In the genomic region with DNA sequence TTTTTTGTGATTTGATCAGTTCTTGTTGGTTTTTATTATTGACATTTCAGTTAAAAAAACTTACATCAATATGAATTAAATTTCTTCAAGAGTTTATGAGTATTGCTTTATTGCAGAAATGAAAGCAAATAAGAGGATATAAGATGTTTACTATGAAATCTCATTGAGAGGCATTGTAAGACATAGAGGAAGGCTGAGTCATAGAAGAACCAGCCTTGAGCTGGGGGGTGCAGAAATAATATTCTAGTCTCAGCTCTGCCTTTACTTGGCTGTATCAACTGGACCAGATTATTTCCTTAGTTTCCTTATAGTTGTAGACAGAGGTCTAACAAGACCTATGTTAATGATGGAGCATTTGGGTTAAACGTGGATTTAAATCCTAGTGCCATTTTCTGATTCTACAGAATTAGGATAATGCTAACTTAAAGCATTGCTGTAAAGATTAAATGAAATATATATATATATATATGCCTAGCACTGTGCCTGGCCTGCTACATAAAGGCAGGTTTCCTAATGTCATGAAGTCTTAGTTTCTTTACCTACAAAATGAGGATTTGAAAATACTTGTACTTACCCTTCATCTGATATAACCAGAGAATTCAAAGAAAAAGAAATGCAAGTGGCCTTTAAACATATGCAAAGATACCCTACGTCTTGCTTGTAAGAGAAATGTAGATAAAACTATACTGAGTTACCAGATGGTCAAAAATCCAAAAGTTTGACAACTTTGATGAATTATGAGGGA, we compare ENCODE assay signal across 11 cellular contexts. TPM values are rescaled to one million over a fixed set of nuclear protein-coding genes. Genes with fewer than 3 reads are reported as not detected.
DNase-seq lines count a peak whose midpoint lies in the region; ATAC-seq lines count a peak whose summit lies in the region.
"Had no signal": no experiment of that assay in that cellular context is flagged by ENCODE, and none has a peak within 500 bp of the region (broad histone marks: within the 10 kb centered on the region; RNA-seq: fewer than 3 reads in every experiment).

No MANE protein-coding gene starts in this region.

- no peak for DNase-seq in activated T-cell treated with anti-CD3 and anti-CD28 coated beads, Interleukin-2, amount 50 U/mL, for 72 hours
- DNase-seq in activated T-cell treated with anti-CD3 and anti-CD28 coated beads for 4 hours (no peak), T-helper 17 cell (no peak), NCI-H82 (lab: John Stamatoyannopoulos, UW) (no peak), SK-N-DZ (ENCODE audit: low spot score) (no peak), midbrain (lab: John Stamatoyannopoulos, UW) (no peak)
- DNase-seq in stimulated activated naive B cell treated with anti-CD40 and anti-IgM and Interleukin-4, amounts not matched to agents 10 μg/mL and 1 μg/mL and 100 μg/mL, for 72 hours: no peak
- DNase-seq: foreskin melanocyte, NCI-H1092 treated with DMSO at 0.1 percent for 48 hours had no signal

- no peaks in the 10 kb centered on the region for H3K9me3 ChIP-seq in T-helper 17 cell (ENCODE audit: control insufficient read depth, low read length, poor library complexity, severe bottlenecking)

- H3K27ac Mint-ChIP-seq in activated T-cell treated with anti-CD3 and anti-CD28 coated beads, Interleukin-2, amount 50 U/mL, for 72 hours: no peak overlapping the region
- H3K27ac Mint-ChIP-seq in T-helper 17 cell: peak overlapping the region; percentile 29
- no peak overlapping the region for H3K27ac Mint-ChIP-seq in stimulated activated naive B cell treated with anti-CD40 and anti-IgM and Interleukin-4, amounts not matched to agents 10 μg/mL and 1 μg/mL and 100 μg/mL, for 72 hours
- H3K27ac Mint-ChIP-seq: activated naive CD8-positive, alpha-beta T cell had no signal

- peaks cover 0 to 2% of the 10 kb centered on the region in 2 donors for H3K36me3 Mint-ChIP-seq in activated T-cell treated with anti-CD3 and anti-CD28 coated beads, Interleukin-2, amount 50 U/mL, for 72 hours (ENCODE audit: insufficient read depth in 2 of 2)
- peaks cover 13% of the 10 kb centered on the region for H3K36me3 Mint-ChIP-seq in T-helper 17 cell (ENCODE audit: low read depth)
- peaks cover 10 to 13% of the 10 kb centered on the region in 2 donors for H3K36me3 Mint-ChIP-seq in stimulated activated naive B cell treated with anti-CD40 and anti-IgM and Interleukin-4, amounts not matched to agents 10 μg/mL and 1 μg/mL and 100 μg/mL, for 72 hours
- H3K36me3 Mint-ChIP-seq: activated naive CD8-positive, alpha-beta T cell had no signal

- H3K4me3 Mint-ChIP-seq in activated T-cell treated with anti-CD3 and anti-CD28 coated beads, Interleukin-2, amount 50 U/mL, for 72 hours: peak overlapping the region in 1 of 2 donors; percentile 33
- no peak overlapping the region for H3K4me3 Mint-ChIP-seq in T-helper 17 cell
- peak overlapping the region in 1 of 2 donors; percentile 14 for H3K4me3 Mint-ChIP-seq in stimulated activated naive B cell treated with anti-CD40 and anti-IgM and Interleukin-4, amounts not matched to agents 10 μg/mL and 1 μg/mL and 100 μg/mL, for 72 hours
- H3K4me3 Mint-ChIP-seq: activated naive CD8-positive, alpha-beta T cell had no signal

- H3K4me1 Mint-ChIP-seq in activated T-cell treated with anti-CD3 and anti-CD28 coated beads, Interleukin-2, amount 50 U/mL, for 72 hours (ENCODE audit: low read depth): peaks cover 43% of the 10 kb centered on the region
- peaks cover 37% of the 10 kb centered on the region for H3K4me1 Mint-ChIP-seq in T-helper 17 cell
- H3K4me1 Mint-ChIP-seq in stimulated activated naive B cell treated with anti-CD40 and anti-IgM and Interleukin-4, amounts not matched to agents 10 μg/mL and 1 μg/mL and 100 μg/mL, for 72 hours: peaks cover 23 to 45% of the 10 kb centered on the region in 2 donors

- H3K9me3 Mint-ChIP-seq in activated T-cell treated with anti-CD3 and anti-CD28 coated beads, Interleukin-2, amount 50 U/mL, for 72 hours: no peaks in the 10 kb centered on the region
- H3K9me3 Mint-ChIP-seq in stimulated activated naive B cell treated with anti-CD40 and anti-IgM and Interleukin-4, amounts not matched to agents 10 μg/mL and 1 μg/mL and 100 μg/mL, for 72 hours: no peaks in the 10 kb centered on the region

- H3K27me3 Mint-ChIP-seq in activated T-cell treated with anti-CD3 and anti-CD28 coated beads, Interleukin-2, amount 50 U/mL, for 72 hours (ENCODE audit: low read depth): no peaks in the 10 kb centered on the region
- H3K27me3 Mint-ChIP-seq in T-helper 17 cell: no peaks in the 10 kb centered on the region
- H3K27me3 Mint-ChIP-seq in stimulated activated naive B cell treated with anti-CD40 and anti-IgM and Interleukin-4, amounts not matched to agents 10 μg/mL and 1 μg/mL and 100 μg/mL, for 72 hours: no peaks in the 10 kb centered on the region
- H3K27me3 Mint-ChIP-seq: activated naive CD8-positive, alpha-beta T cell had no signal

- ATAC-seq in activated T-cell treated with anti-CD3 and anti-CD28 coated beads, Interleukin-2, amount 50 U/mL, for 72 hours (replicated peaks in 1 of 2): peak; percentile 50 to 55
- peak; percentile 93 for ATAC-seq in HG02885 (IDR thresholded peaks at IDR 0.05; ENCODE audit: poor library complexity, unreplicated experiment)
- ATAC-seq in T-helper 17 cell: peak; percentile 45
- peak; percentile 96 to 97 for ATAC-seq in stimulated activated naive B cell treated with anti-CD40 and anti-IgM and Interleukin-4, amounts not matched to agents 10 μg/mL and 1 μg/mL and 100 μg/mL, for 72 hours (replicated peaks)

RNA-seq across cellular contexts. Expression of a gene that starts 7.3 kb away (rescaled TPM):
- total RNA-seq in activated T-cell treated with anti-CD3 and anti-CD28 coated beads, Interleukin-2, amount 50 U/mL, for 72 hours: 10 to 100 TPM; 30.3 to 32.4 TPM
- 10 to 100 TPM; 19.6 to 22.6 TPM for total RNA-seq in T-helper 17 cell
- 6.9 and 7.0 TPM in 2 replicates for polyA plus RNA-seq in SK-N-DZ (2014; cell fraction: cytosol; rRNA removed)
- 2.3 and 83.3 TPM in 2 replicates for polyA plus RNA-seq in SK-N-DZ (2014; cell fraction: nucleus; rRNA removed)

Comparison
In these comparisons a context has a peak if more than half of its experiments do, and no peak if none do; other contexts are left out.
1. ATAC-seq: peak in every context shown above with its lines; median percentile 96 in stimulated activated naive B cell treated with anti-CD40 and anti-IgM and Interleukin-4, amounts not matched to agents 10 μg/mL and 1 μg/mL and 100 μg/mL, for 72 hours; 93 in HG02885; 52 in activated T-cell treated with anti-CD3 and anti-CD28 coated beads, Interleukin-2, amount 50 U/mL, for 72 hours; 45 in T-helper 17 cell.